ENCODE assay signal across 10 cellular contexts in the genomic region with DNA sequence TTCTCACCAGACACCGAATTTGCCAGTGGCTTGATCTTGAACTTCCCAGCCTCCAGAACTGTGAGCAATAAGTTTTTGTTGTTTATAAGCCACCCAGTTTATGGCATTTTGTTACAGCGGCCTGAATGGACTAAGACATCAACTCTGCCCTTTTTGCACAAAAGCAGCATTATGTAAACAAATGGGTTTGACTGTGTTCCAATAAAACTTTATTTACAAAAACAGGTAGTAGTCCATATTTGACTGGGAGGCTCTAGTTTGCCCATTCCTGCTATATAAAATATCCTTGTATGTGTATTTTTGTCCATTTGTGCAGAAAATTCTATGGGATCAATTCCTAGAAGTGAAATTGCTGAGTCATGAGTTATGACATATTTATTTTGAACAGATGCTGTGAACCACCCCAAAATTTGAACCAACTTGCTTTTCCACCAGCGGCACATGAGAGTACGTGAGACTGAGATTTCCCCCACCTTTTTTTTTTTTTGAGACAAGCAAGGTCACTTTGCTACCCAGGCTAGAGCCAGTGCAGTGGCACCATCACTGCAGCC. TPM values are rescaled to one million over a fixed set of nuclear protein-coding genes. Genes with fewer than 3 reads are reported as not detected.
"Had no signal": no experiment of that assay in that cellular context is flagged by ENCODE, and none has a peak within 500 bp of the region (broad histone marks: within the 10 kb centered on the region; RNA-seq: fewer than 3 reads in every experiment).

No MANE protein-coding gene starts in this region.

- H3K36me3 Mint-ChIP-seq: IgD-negative memory B cell had no signal

- H3K27me3 Mint-ChIP-seq: IgD-negative memory B cell had no signal

- DNase-seq: GOT3, H9, HCEC 1CT, HFFc6, Kasumi-1, KG1 had no signal

- FAIRE-seq: H54 had no signal

- H3K27ac Mint-ChIP-seq: H9, HFFc6, IgD-negative memory B cell had no signal

- H3K27ac ChIP-seq: HL-60 had no signal

- H3K4me3 Mint-ChIP-seq: H9, HFFc6, IgD-negative memory B cell had no signal

RNA-seq across cellular contexts. Expression of a gene that starts 21.3 kb away (rescaled TPM):
- total RNA-seq: H9, HFFc6, HT1080 had no signal
- polyA plus RNA-seq: IgD-negative memory B cell had no signal
